In genomic region chr16:84294196-84295142, GRCh38 we compare ENCODE assay signal across 10 cellular contexts. TPM values are rescaled to one million over a fixed set of nuclear protein-coding genes. Genes with fewer than 3 reads are reported as not detected.
DNase-seq lines count a peak whose midpoint lies in the region; ATAC-seq, FAIRE-seq and TF ChIP-seq lines count a peak whose summit lies in the region.
"Had no signal": no experiment of that assay in that cellular context is flagged by ENCODE, and none has a peak within 500 bp of the region (broad histone marks: within the 10 kb centered on the region; RNA-seq: fewer than 3 reads in every experiment).

WFDC1 (plus strand) TSS chr16:84294878; CDS start chr16:84294972, 94 bp downstream.

- DNase-seq in K562 (ENCODE audit: extremely low read depth in 1 of 4, low spot score in 3 of 4) (no peak), left colon (peak; percentile 40 to 43), NCI-H524 (lab: John Stamatoyannopoulos, UW) (no peak), H4 (ENCODE audit: low spot score) (no peak), NCI-H226 (no peak)
- no peak for DNase-seq in stimulated activated effector memory CD8-positive, alpha-beta T cell treated with anti-CD3 and anti-CD28 coated beads, Interleukin-12 subunit alpha, Interleukin-12 subunit beta, amount 100 ng/mL, for 72 hours (ENCODE audit: low spot score in 2 of 2)

- H3K36me3 ChIP-seq in HUES6 (ENCODE audit: control insufficient read depth, insufficient read depth, low read length) (no peaks in the 10 kb centered on the region), K562 (ENCODE audit: control insufficient read depth, insufficient read depth, low read length) (no peaks in the 10 kb centered on the region)

- H3K4me2 ChIP-seq in K562 (ENCODE audit: insufficient read depth, low read length), result no peak within 1 kb of the TSS

- H3K4me3 ChIP-seq in HUES6 (ENCODE audit: low read depth, low read length) (no peak within 1 kb of the TSS; the same call in 1 of the 2 replicates), K562 (no peak within 1 kb of the TSS)

- H3K27ac ChIP-seq in HUES6 (ENCODE audit: low read depth, low read length) (no peak within 1 kb of the TSS), K562 (ENCODE audit: extremely low read depth, low read depth, low read length) (no peak within 1 kb of the TSS)

- POLR2A ChIA-PET in K562 (lab: Yijun Ruan, JAX), result no interaction called here

- H3K79me2 ChIP-seq in K562 (ENCODE audit: control insufficient read depth, insufficient read depth, low read length), result no peaks in the 10 kb centered on the region

- H3K4me3 Mint-ChIP-seq in stimulated activated effector memory CD8-positive, alpha-beta T cell treated with anti-CD3 and anti-CD28 coated beads, Interleukin-12 subunit alpha, Interleukin-12 subunit beta, amount 100 ng/mL, for 72 hours, result no peak within 1 kb of the TSS

- no peak for TF ChIP-seq EP300 in K562 (IDR thresholded peaks at IDR 0.05; ENCODE audit: low read length)

- peaks cover 40% of the 10 kb centered on the region for H3K4me1 ChIP-seq in HUES6 (ENCODE audit: control insufficient read depth, insufficient read depth, low read length)
- H3K4me1 ChIP-seq in K562 (replicated peaks in 1 of 2; ENCODE audit: control insufficient read depth in 2 of 2, insufficient read depth in 2 of 2, low read length in 2 of 2), result peaks cover 0 to 5% of the 10 kb centered on the region in 2 experiments; a peak in 1 of 5 replicates

- in situ Hi-C loops in K562 (cut with MboI), result no loop called here

- CTCF ChIA-PET in K562 (lab: Yijun Ruan, JAX; ENCODE audit: low intra/inter-chr PET ratio), result no interaction called here

- FAIRE-seq in K562 (lab: Jason Lieb, UNC), result no peak

- intact Hi-C loops in K562 (cut with micrococcal nuclease), result no loop called here
- intact Hi-C loops in left colon (cut with DNase I, micrococcal nuclease), result no loop called here

- H3K9me3 Mint-ChIP-seq in stimulated activated effector memory CD8-positive, alpha-beta T cell treated with anti-CD3 and anti-CD28 coated beads, Interleukin-12 subunit alpha, Interleukin-12 subunit beta, amount 100 ng/mL, for 72 hours, result no peaks in the 10 kb centered on the region
- H3K9me3 Mint-ChIP-seq: IgD-negative memory B cell had no signal

- H3K9ac ChIP-seq in HUES6 (ENCODE audit: low read length), result peak within 1 kb of the TSS; percentile 28
- H3K9ac ChIP-seq in K562 (ENCODE audit: insufficient read depth in 1 of 2, low read depth in 2 of 2, low read length in 2 of 2), result no peak within 1 kb of the TSS

- no TSS peak for BruUV-seq in K562 (replicated peaks; lab: Mats Ljungman, UMichigan)

- peaks cover 12% of the 10 kb centered on the region for H3K27me3 ChIP-seq in HUES6 (ENCODE audit: control insufficient read depth, insufficient read depth, low read length)
- H3K27me3 ChIP-seq in K562 (ENCODE audit: control insufficient read depth in 2 of 2, insufficient read depth in 2 of 2, low read length in 2 of 2), result peaks cover 76 to 91% of the 10 kb centered on the region in 2 experiments

- no peak for TF ChIP-seq CTCF in K562 (IDR thresholded peaks at IDR 0.05 in 2 of 3, conservative IDR thresholded peaks at IDR 0.05 in 1 of 3; ENCODE audit: insufficient read depth in 2 of 3, low read depth in 1 of 3, low read length in 3 of 3)

- no peak within 1 kb of the TSS for H2AFZ ChIP-seq in K562 (ENCODE audit: low read depth, low read length)

- 4% methylated on average over 39 of the region's 39 CpGs for WGBS in K562 (ENCODE audit: insufficient coverage, low coverage, missing lambda C conversion rate)

- H3K9me3 ChIP-seq in HUES6 (ENCODE audit: control insufficient read depth, insufficient read depth, low read depth, low read length) (no peaks in the 10 kb centered on the region), K562 (replicated peaks; ENCODE audit: control insufficient read depth, insufficient read depth, low read depth, low read length) (no peaks in the 10 kb centered on the region)

- no peak for TF ChIP-seq POLR2A in K562 (conservative IDR thresholded peaks at IDR 0.05)

- no peak within 1 kb of the TSS for H3K27ac Mint-ChIP-seq in stimulated activated effector memory CD8-positive, alpha-beta T cell treated with anti-CD3 and anti-CD28 coated beads, Interleukin-12 subunit alpha, Interleukin-12 subunit beta, amount 100 ng/mL, for 72 hours
- H3K27ac Mint-ChIP-seq: IgD-negative memory B cell had no signal

- peak; percentile 44 for ATAC-seq in K562
- ATAC-seq in left colon, result peak; percentile 90
- ATAC-seq in stimulated activated effector memory CD8-positive, alpha-beta T cell treated with anti-CD3 and anti-CD28 coated beads, Interleukin-12 subunit alpha, Interleukin-12 subunit beta, amount 100 ng/mL, for 72 hours, result peak; percentile 39
- ATAC-seq in GM21390 (IDR thresholded peaks at IDR 0.05; ENCODE audit: unreplicated experiment), result no peak

- H3K4me1 Mint-ChIP-seq in stimulated activated effector memory CD8-positive, alpha-beta T cell treated with anti-CD3 and anti-CD28 coated beads, Interleukin-12 subunit alpha, Interleukin-12 subunit beta, amount 100 ng/mL, for 72 hours, result peaks cover 4% of the 10 kb centered on the region

- H4K20me1 ChIP-seq in K562 (replicated peaks; ENCODE audit: control insufficient read depth, insufficient read depth, low read length), result peaks cover 16% of the 10 kb centered on the region

- TF ChIP-seq RAD21 in K562 (CRISPR knock-in tag; conservative IDR thresholded peaks at IDR 0.05 in 1 of 2, IDR thresholded peaks at IDR 0.05 in 1 of 2), result no peak

- no peaks in the 10 kb centered on the region for H3K9me1 ChIP-seq in K562 (ENCODE audit: control insufficient read depth, insufficient read depth, low read length)

- no peaks in the 10 kb centered on the region for H3K36me3 Mint-ChIP-seq in stimulated activated effector memory CD8-positive, alpha-beta T cell treated with anti-CD3 and anti-CD28 coated beads, Interleukin-12 subunit alpha, Interleukin-12 subunit beta, amount 100 ng/mL, for 72 hours
- H3K36me3 Mint-ChIP-seq: IgD-negative memory B cell had no signal

TF ChIP-seq in K562, 482 proteins besides CTCF, POLR2A, EP300 and RAD21:
- TF ChIP-seq USF1 (CRISPR knock-in tag; IDR thresholded peaks at IDR 0.05) (peak; percentile 5; the same call in 1 of the 2 replicates), ZNF444 (CRISPR knock-in tag; IDR thresholded peaks at IDR 0.05) (no peak), GTF2B (IDR thresholded peaks at IDR 0.05; ENCODE audit: extremely low read depth, insufficient read length) (no peak)

RNA-seq across cellular contexts. Expression of gene WFDC1, which starts in this region (rescaled TPM):
- not detected in 2 replicates for total RNA-seq in K562 (2011; cell fraction: chromatin; rRNA removed; ENCODE audit: low replicate concordance)
- not detected in 2 replicates for total RNA-seq in K562 (2011; cell fraction: nucleolus; rRNA removed)
- not detected in 2 replicates for total RNA-seq in K562 (2011; cell fraction: nucleoplasm; rRNA removed)
- total RNA-seq in K562 (2014; rRNA removed), result not detected in 2 replicates
- not detected in 2 replicates for total RNA-seq in K562 (2014; rRNA removed; fragmentation: Illumina TruSeq; extraction: Trizol)
- total RNA-seq in K562 (2015; rRNA removed; fragmentation: Illumina TruSeq; extraction: Trizol), result not detected in 2 replicates
- total RNA-seq in K562 (2021), result not detected in 2 replicates
- not detected in 2 replicates for polyA plus RNA-seq in K562 (2011; rRNA removed)
- not detected in 2 replicates for polyA plus RNA-seq in K562 (2011; cell fraction: cytosol; rRNA removed)
- polyA plus RNA-seq in K562 (2011; cell fraction: nucleus; rRNA removed), result not detected in 2 replicates
- polyA plus RNA-seq in K562 (2012), result not detected in 2 replicates
- not detected in 2 replicates for polyA plus RNA-seq in K562 (2014; fragmentation: Illumina TruSeq; extraction: Trizol)
- not detected for polyA plus RNA-seq in K562 (2014; fragmentation: Nextera tagmentation; extraction: Ambion mirVana)
- polyA plus RNA-seq in K562 (2014; rRNA removed), result not detected in 2 replicates
- not detected in 2 replicates for polyA minus RNA-seq in K562 (2011; rRNA and poly(A)+ RNA removed)
- not detected in 2 replicates for polyA minus RNA-seq in K562 (2011; cell fraction: cytosol; rRNA and poly(A)+ RNA removed)
- not detected in 2 replicates for polyA minus RNA-seq in K562 (2011; cell fraction: nucleus; rRNA and poly(A)+ RNA removed)
- total RNA-seq in left colon, result 10 to 100 TPM in 1 of 2 donors, 1 to 10 TPM in 1; 4.3 to 12.3 TPM
- not detected in 2 replicates for total RNA-seq in H4 (2014; rRNA removed; shearing (Covaris generic))
- total RNA-seq: activated CD8-positive, alpha-beta memory T cell treated with anti-CD3 and anti-CD28 coated beads for 36 hours had no signal
- polyA plus RNA-seq: IgD-negative memory B cell had no signal

Comparison
In these comparisons a context has a peak if more than half of its experiments do, and no peak if none do; other contexts are left out.
1. Peak in ATAC-seq in K562; RNA of the gene not detected or under 1 TPM.
2. DNase-seq: peak in left colon (2 of 2); none in K562 (0 of 4), stimulated activated effector memory CD8-positive, alpha-beta T cell treated with anti-CD3 and anti-CD28 coated beads, Interleukin-12 subunit alpha, Interleukin-12 subunit beta, amount 100 ng/mL, for 72 hours (0 of 2), NCI-H524 (0 of 2), H4 (single experiment) and NCI-H226 (single experiment).